In the genomic region with DNA sequence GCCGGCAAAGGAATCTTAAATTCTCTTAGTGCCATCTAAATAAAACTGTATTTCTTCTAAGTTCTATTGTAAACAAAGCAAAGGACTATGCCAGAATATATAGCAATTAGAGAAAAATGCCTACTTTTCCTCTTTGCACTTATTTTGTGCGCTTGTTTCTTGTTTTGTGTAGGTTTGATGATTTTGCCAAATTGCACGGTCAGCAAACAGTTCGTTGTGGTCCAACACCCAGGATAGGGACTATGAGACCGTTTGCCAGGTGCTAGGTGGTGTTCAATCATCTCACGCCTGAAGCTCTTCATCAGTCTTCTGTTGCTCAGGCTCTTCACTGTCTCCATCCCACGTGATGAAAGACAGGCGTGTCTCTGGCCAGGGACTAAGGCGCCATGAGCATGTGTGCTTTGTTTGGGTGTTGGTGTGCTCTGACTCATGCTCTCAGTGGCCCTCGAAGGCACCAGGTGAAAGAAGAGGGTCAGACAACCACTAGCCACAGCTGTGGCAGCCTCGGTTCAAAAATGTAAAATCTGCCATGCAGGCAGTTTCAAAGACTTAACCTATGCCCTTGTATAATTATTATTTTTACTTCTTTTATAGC, we compare ENCODE assay signal across 1 cellular context.
A peak's percentile ranks its signal among the peaks of the same experiment; 100 is the strongest.
TF ChIP-seq lines count a peak whose summit lies in the region.

No MANE protein-coding gene starts in this region.

TF ChIP-seq in H1, 55 proteins besides CTCF, POLR2A, EP300 and RAD21:
- TF ChIP-seq, protein P1, sequence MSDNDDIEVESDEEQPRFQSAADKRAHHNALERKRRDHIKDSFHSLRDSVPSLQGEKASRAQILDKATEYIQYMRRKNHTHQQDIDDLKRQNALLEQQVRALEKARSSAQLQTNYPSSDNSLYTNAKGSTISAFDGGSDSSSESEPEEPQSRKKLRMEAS (IDR thresholded peaks at IDR 0.05): no peak
- TF ChIP-seq MAFK (IDR thresholded peaks at IDR 0.05; ENCODE audit: low read depth, low read length): 0 out of 2 replicates have a peak, but pooled peaks have one; percentile 59
